Comparison of ENCODE assay signal across 11 cellular contexts in the genomic region with DNA sequence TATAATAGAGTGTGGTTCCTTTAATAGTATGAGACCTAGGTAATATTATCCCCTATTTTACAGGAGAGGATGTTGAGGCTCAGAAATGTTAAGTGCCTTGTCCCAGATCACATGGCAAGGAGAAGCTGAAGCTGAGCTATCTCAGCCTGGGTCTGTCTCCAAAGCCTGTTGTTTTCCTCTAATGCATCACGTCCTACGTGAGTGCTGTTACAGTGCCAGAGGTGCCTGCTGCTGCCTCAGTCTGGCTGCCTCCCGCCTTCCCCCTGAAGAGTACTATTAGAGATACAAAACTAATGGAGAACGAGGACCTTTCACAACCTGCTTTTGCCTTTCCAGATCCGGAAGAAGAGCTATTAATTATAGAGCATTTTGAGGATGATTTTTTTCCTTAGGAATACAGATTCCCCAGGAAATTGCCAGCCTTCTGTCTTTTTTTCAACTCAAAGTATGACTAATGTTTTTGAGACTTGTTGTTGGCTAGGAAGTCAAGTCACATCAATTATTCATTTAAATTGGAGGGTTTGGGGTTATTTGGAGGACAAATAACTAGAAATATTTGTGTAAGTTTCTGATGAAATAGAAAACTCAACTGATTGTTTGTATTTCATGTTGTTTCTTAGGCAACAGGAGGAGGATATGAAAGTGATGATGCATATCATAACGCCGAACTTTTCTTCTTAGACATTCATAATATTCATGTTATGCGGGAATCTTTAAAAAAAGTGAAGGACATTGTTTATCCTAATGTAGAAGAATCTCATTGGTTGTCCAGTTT. TPM values are rescaled to one million over a fixed set of nuclear protein-coding genes. Genes with fewer than 3 reads are reported as not detected.
DNase-seq lines count a peak whose midpoint lies in the region; ATAC-seq, FAIRE-seq and TF ChIP-seq lines count a peak whose summit lies in the region.
"Had no signal": no experiment of that assay in that cellular context is flagged by ENCODE, and none has a peak within 500 bp of the region (broad histone marks: within the 10 kb centered on the region; RNA-seq: fewer than 3 reads in every experiment).

No MANE protein-coding gene starts in this region.

- no peaks in the 10 kb centered on the region for H3K9me3 Mint-ChIP-seq in naive thymus-derived CD4-positive, alpha-beta T cell
- H3K9me3 Mint-ChIP-seq: activated CD4-positive, alpha-beta T cell treated with anti-CD3 and anti-CD28 coated beads, Interleukin-2, amount 10 ng/mL, durations not matched to agents 7 days and 5 days had no signal

- DNase-seq in AG08396 (ENCODE audit: low spot score) (peak; percentile 5), HCEC 1CT (peak; percentile 55), bronchial epithelial cell (ENCODE audit: low read depth) (peak; percentile 32), NCI-H1105 treated with DMSO at 0.1 percent for 48 hours (lab: John Stamatoyannopoulos, UW) (no peak), DMS153 treated with DMSO at 0.1 percent for 48 hours (lab: John Stamatoyannopoulos, UW; ENCODE audit: unreplicated experiment) (no peak)
- DNase-seq in naive thymus-derived CD4-positive, alpha-beta T cell: no peak
- DNase-seq: activated CD4-positive, alpha-beta T cell treated with anti-CD3 and anti-CD28 coated beads, Interleukin-2, amount 10 ng/mL, durations not matched to agents 7 days and 5 days; OCI-M1 had no signal

- H3K9me3 ChIP-seq in mesodermal cell (ENCODE audit: control insufficient read depth, low read length): no peaks in the 10 kb centered on the region
- no peaks in the 10 kb centered on the region for H3K9me3 ChIP-seq in naive thymus-derived CD4-positive, alpha-beta T cell (ENCODE audit: control insufficient read depth in 2 of 3, low read length in 3 of 3)

- peaks cover 0 to 26% (median 4%) of the 10 kb centered on the region in 5 donors for H3K36me3 Mint-ChIP-seq in naive thymus-derived CD4-positive, alpha-beta T cell

- intact Hi-C loops in naive thymus-derived CD4-positive, alpha-beta T cell (cut with micrococcal nuclease): no loop called here

- H3K27ac ChIP-seq in mesodermal cell (ENCODE audit: low read depth, low read length, severe bottlenecking): peak overlapping the region; percentile 43
- H3K27ac ChIP-seq in naive thymus-derived CD4-positive, alpha-beta T cell (ENCODE audit: low read depth, low read length): no peak overlapping the region

- no peaks in the 10 kb centered on the region for H3K4me1 ChIP-seq in mesodermal cell (ENCODE audit: control insufficient read depth, insufficient read depth, low read length, poor library complexity, severe bottlenecking)
- no peaks in the 10 kb centered on the region for H3K4me1 ChIP-seq in naive thymus-derived CD4-positive, alpha-beta T cell (ENCODE audit: control insufficient read depth in 2 of 2, insufficient read depth in 2 of 2, low read length in 2 of 2)

- H3K4me1 Mint-ChIP-seq in naive thymus-derived CD4-positive, alpha-beta T cell: peaks cover 0 to 21% (median 13%) of the 10 kb centered on the region in 7 donors

- no peaks in the 10 kb centered on the region for H3K27me3 ChIP-seq in bronchial epithelial cell (ENCODE audit: control insufficient read depth, insufficient read depth, low read length)
- no peaks in the 10 kb centered on the region for H3K27me3 ChIP-seq in naive thymus-derived CD4-positive, alpha-beta T cell (ENCODE audit: control insufficient read depth in 2 of 2, insufficient read depth in 2 of 2, low read length in 2 of 2)

- H3K4me3 ChIP-seq in bronchial epithelial cell (ENCODE audit: low read depth, low read length): no peak overlapping the region
- H3K4me3 ChIP-seq in mesodermal cell (ENCODE audit: extremely low read depth, insufficient read depth, low read length, poor library complexity, severe bottlenecking): no peak overlapping the region
- H3K4me3 ChIP-seq in naive thymus-derived CD4-positive, alpha-beta T cell (ENCODE audit: low read length): no peak overlapping the region

- no peaks in the 10 kb centered on the region for H3K27me3 Mint-ChIP-seq in naive thymus-derived CD4-positive, alpha-beta T cell
- H3K27me3 Mint-ChIP-seq: activated CD4-positive, alpha-beta T cell treated with anti-CD3 and anti-CD28 coated beads, Interleukin-2, amount 10 ng/mL, durations not matched to agents 7 days and 5 days had no signal

- no peak for TF ChIP-seq POLR2A in GM18505 (IDR thresholded peaks at IDR 0.05; ENCODE audit: borderline replicate concordance, extremely low read depth, insufficient read depth, insufficient read length)

- TF ChIP-seq CTCF in bronchial epithelial cell (IDR thresholded peaks at IDR 0.05; ENCODE audit: insufficient read depth, low read length, severe bottlenecking): no peak

- FAIRE-seq in bronchial epithelial cell (lab: Jason Lieb, UNC): no peak
- FAIRE-seq: D721Med had no signal

- WGBS in mesodermal cell (ENCODE audit: insufficient coverage in 2 of 2), 2 experiments: no CpG with 5 or more reads among the region's 8 CpGs

- H3K4me3 Mint-ChIP-seq in naive thymus-derived CD4-positive, alpha-beta T cell: no peak overlapping the region
- H3K4me3 Mint-ChIP-seq: activated CD4-positive, alpha-beta T cell treated with anti-CD3 and anti-CD28 coated beads, Interleukin-2, amount 10 ng/mL, durations not matched to agents 7 days and 5 days had no signal

- peak overlapping the region in 3 of 9 donors; percentile 9 to 66 (median 13) for H3K27ac Mint-ChIP-seq in naive thymus-derived CD4-positive, alpha-beta T cell
- H3K27ac Mint-ChIP-seq: activated CD4-positive, alpha-beta T cell treated with anti-CD3 and anti-CD28 coated beads, Interleukin-2, amount 10 ng/mL, durations not matched to agents 7 days and 5 days had no signal

- POLR2A ChIA-PET in naive thymus-derived CD4-positive, alpha-beta T cell (lab: Charles Lee): no interaction called here

- no peak for ATAC-seq in naive thymus-derived CD4-positive, alpha-beta T cell
- ATAC-seq in GM18505 (IDR thresholded peaks at IDR 0.05; ENCODE audit: unreplicated experiment): no peak

- CTCF ChIA-PET in naive thymus-derived CD4-positive, alpha-beta T cell (lab: Charles Lee): no interaction called here

- H3K36me3 ChIP-seq in bronchial epithelial cell (ENCODE audit: control insufficient read depth, insufficient read depth, low read length) (peaks cover 1% of the 10 kb centered on the region), mesodermal cell (ENCODE audit: control insufficient read depth, insufficient read depth, low read length) (peaks cover 15% of the 10 kb centered on the region)
- peaks cover 0 to 6% (median 6%) of the 10 kb centered on the region in 3 experiments for H3K36me3 ChIP-seq in naive thymus-derived CD4-positive, alpha-beta T cell (ENCODE audit: control insufficient read depth in 2 of 3, insufficient read depth in 3 of 3, low read length in 3 of 3)

RNA-seq across cellular contexts. Expression of a gene that starts 43.9 kb away (rescaled TPM):
- total RNA-seq in bronchial epithelial cell: 14.0 and 15.2 TPM in 2 replicates
- polyA plus RNA-seq in mesodermal cell (2013, experiment 1 of 2): 8.5 TPM
- 11.1 TPM for polyA plus RNA-seq in mesodermal cell (2013, experiment 2 of 2)
- total RNA-seq in naive thymus-derived CD4-positive, alpha-beta T cell: 10 to 100 TPM; 37.0 to 53.1 (median 42.1) TPM
- 10 to 100 TPM; 11.3 to 24.8 TPM for polyA plus RNA-seq in naive thymus-derived CD4-positive, alpha-beta T cell

Comparison
In these comparisons a context has a peak if more than half of its experiments do, and no peak if none do; other contexts are left out.
1. DNase-seq: peak in AG08396 (single experiment), HCEC 1CT (single experiment) and bronchial epithelial cell (single experiment); none in naive thymus-derived CD4-positive, alpha-beta T cell (0 of 9), NCI-H1105 treated with DMSO at 0.1 percent for 48 hours (single experiment) and DMS153 treated with DMSO at 0.1 percent for 48 hours (single experiment).